Comparison of ENCODE assay signal across 22 cellular contexts in the genomic region with DNA sequence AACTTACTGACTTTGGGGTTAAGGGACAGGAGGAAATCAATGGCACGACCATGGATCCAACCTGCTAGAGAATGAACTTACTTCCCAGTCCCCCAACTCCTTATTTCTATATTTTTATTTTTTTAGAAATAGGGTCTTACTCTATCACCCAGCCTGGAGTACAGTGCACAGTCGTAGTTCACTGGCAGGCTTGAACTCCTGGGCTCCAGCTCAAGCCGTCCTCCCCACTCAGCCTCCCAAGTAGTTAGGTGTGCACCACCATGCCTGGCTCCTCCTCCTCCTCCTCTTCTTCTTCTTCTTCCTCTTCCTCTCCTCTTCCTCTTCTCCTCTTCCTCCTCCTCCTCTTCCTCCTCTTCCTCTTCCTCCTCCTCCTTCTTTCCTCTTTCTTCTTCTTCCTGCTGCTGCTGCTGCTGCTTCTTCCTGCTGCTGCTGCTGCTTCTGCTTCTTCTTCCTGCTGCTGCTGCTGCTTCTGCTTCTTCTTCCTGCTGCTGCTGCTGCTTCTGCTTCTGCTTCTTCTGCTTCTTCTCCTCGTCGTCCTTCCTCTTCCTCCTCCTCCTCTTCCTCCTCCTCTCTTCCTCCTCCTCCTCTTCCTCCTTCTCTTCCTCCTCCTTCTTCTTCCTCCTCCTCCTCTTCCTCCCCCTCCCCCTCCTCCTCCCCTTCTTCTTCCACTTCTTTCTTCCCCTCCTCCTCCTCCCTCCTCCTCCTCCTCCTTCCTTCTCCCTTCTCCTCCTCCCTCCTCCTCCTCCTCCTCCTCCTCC.
DNase-seq lines count a peak whose midpoint lies in the region; ATAC-seq lines count a peak whose summit lies in the region.
"Had no signal": no experiment of that assay in that cellular context is flagged by ENCODE, and none has a peak within 500 bp of the region (broad histone marks: within the 10 kb centered on the region; RNA-seq: fewer than 3 reads in every experiment).

No MANE protein-coding gene starts in this region.

- H3K27me3 Mint-ChIP-seq in activated naive CD8-positive, alpha-beta T cell treated with anti-CD3 and anti-CD28 coated beads, Interleukin-2, amount 10 ng/mL, durations not matched to agents 7 days and 5 days: no peaks in the 10 kb centered on the region
- no peaks in the 10 kb centered on the region for H3K27me3 Mint-ChIP-seq in stimulated activated memory B cell treated with anti-CD40 and anti-IgM and Interleukin-4, amounts not matched to agents 10 μg/mL and 1 μg/mL and 100 μg/mL, for 72 hours
- H3K27me3 Mint-ChIP-seq: stimulated activated naive CD8-positive, alpha-beta T cell treated with anti-CD3 and anti-CD28 coated beads, Interleukin-15, amount 100 ng/mL, for 72 hours; type B pancreatic cell had no signal

- POLR2A ChIA-PET in activated naive CD8-positive, alpha-beta T cell treated with anti-CD3 and anti-CD28 coated beads, Interleukin-2, amount 10 ng/mL, durations not matched to agents 7 days and 5 days (lab: Charles Lee): interaction anchor here (0.7 kb wide), 1 partner anchor 50 kb away, joined by 3 read pairs; no protein-coding TSS in a partner anchor

- DNase-seq in SIG-M5 treated with dmso at 0.1 percent for 504 hours (lab: John Stamatoyannopoulos, UW; ENCODE audit: unreplicated experiment): peak; percentile 15
- DNase-seq in SIG-M5 (lab: John Stamatoyannopoulos, UW): no peak
- peak; percentile 17 for DNase-seq in MV-4-11 (lab: John Stamatoyannopoulos, UW)
- DNase-seq in activated naive CD8-positive, alpha-beta T cell treated with anti-CD3 and anti-CD28 coated beads, Interleukin-2, amount 10 ng/mL, durations not matched to agents 7 days and 5 days: no peak
- no peak for DNase-seq in UCSD-AML1 (lab: John Stamatoyannopoulos, UW; ENCODE audit: unreplicated experiment)
- DNase-seq in AG20443 (ENCODE audit: low spot score): no peak
- DNase-seq: activated CD4-positive, alpha-beta T cell treated with anti-CD3 and anti-CD28 coated beads, Interleukin-2, amount 50 U/mL, for 48 hours; activated T-cell treated with anti-CD3 and anti-CD28 coated beads, Interleukin-2, amount 50 U/mL, for 1 hour; brain microvascular endothelial cell; C1 segment of cervical spinal cord; foreskin fibroblast; HCEC 1CT; islet precursor cell; MG63; NCI-H187; NCI-H2227 treated with DMSO at 0.1 percent for 48 hours; pancreas; sigmoid colon; stimulated activated naive CD8-positive, alpha-beta T cell treated with anti-CD3 and anti-CD28 coated beads, Interleukin-15, amount 100 ng/mL, for 72 hours had no signal

- peaks cover 9% of the 10 kb centered on the region for H3K4me1 Mint-ChIP-seq in activated naive CD8-positive, alpha-beta T cell treated with anti-CD3 and anti-CD28 coated beads, Interleukin-2, amount 10 ng/mL, durations not matched to agents 7 days and 5 days
- H3K4me1 Mint-ChIP-seq in stimulated activated memory B cell treated with anti-CD40 and anti-IgM and Interleukin-4, amounts not matched to agents 10 μg/mL and 1 μg/mL and 100 μg/mL, for 72 hours: peaks cover 35% of the 10 kb centered on the region

- peaks cover 5% of the 10 kb centered on the region for H3K36me3 Mint-ChIP-seq in activated naive CD8-positive, alpha-beta T cell treated with anti-CD3 and anti-CD28 coated beads, Interleukin-2, amount 10 ng/mL, durations not matched to agents 7 days and 5 days
- peaks cover 6% of the 10 kb centered on the region for H3K36me3 Mint-ChIP-seq in stimulated activated memory B cell treated with anti-CD40 and anti-IgM and Interleukin-4, amounts not matched to agents 10 μg/mL and 1 μg/mL and 100 μg/mL, for 72 hours
- H3K36me3 Mint-ChIP-seq: type B pancreatic cell had no signal

- H3K27ac Mint-ChIP-seq in activated naive CD8-positive, alpha-beta T cell treated with anti-CD3 and anti-CD28 coated beads, Interleukin-2, amount 10 ng/mL, durations not matched to agents 7 days and 5 days: peak overlapping the region; percentile 62
- peak overlapping the region; percentile 74 for H3K27ac Mint-ChIP-seq in stimulated activated memory B cell treated with anti-CD40 and anti-IgM and Interleukin-4, amounts not matched to agents 10 μg/mL and 1 μg/mL and 100 μg/mL, for 72 hours
- H3K27ac Mint-ChIP-seq: type B pancreatic cell had no signal

- no peak for ATAC-seq in activated naive CD8-positive, alpha-beta T cell treated with anti-CD3 and anti-CD28 coated beads, Interleukin-2, amount 10 ng/mL, durations not matched to agents 7 days and 5 days (ENCODE audit: low read depth)
- ATAC-seq in stimulated activated memory B cell treated with anti-CD40 and anti-IgM and Interleukin-4, amounts not matched to agents 10 μg/mL and 1 μg/mL and 100 μg/mL, for 72 hours: no peak
- ATAC-seq in HG02610 (IDR thresholded peaks at IDR 0.05; ENCODE audit: unreplicated experiment): no peak
- ATAC-seq: pancreas; stimulated activated naive CD8-positive, alpha-beta T cell treated with anti-CD3 and anti-CD28 coated beads, Interleukin-15, amount 100 ng/mL, for 72 hours had no signal

- H3K9me3 Mint-ChIP-seq in activated naive CD8-positive, alpha-beta T cell treated with anti-CD3 and anti-CD28 coated beads, Interleukin-2, amount 10 ng/mL, durations not matched to agents 7 days and 5 days: no peaks in the 10 kb centered on the region
- peaks cover 8% of the 10 kb centered on the region for H3K9me3 Mint-ChIP-seq in stimulated activated memory B cell treated with anti-CD40 and anti-IgM and Interleukin-4, amounts not matched to agents 10 μg/mL and 1 μg/mL and 100 μg/mL, for 72 hours
- H3K9me3 Mint-ChIP-seq: stimulated activated naive CD8-positive, alpha-beta T cell treated with anti-CD3 and anti-CD28 coated beads, Interleukin-15, amount 100 ng/mL, for 72 hours; type B pancreatic cell had no signal

- H3K4me3 Mint-ChIP-seq in activated naive CD8-positive, alpha-beta T cell treated with anti-CD3 and anti-CD28 coated beads, Interleukin-2, amount 10 ng/mL, durations not matched to agents 7 days and 5 days: peak overlapping the region; percentile 46
- no peak overlapping the region for H3K4me3 Mint-ChIP-seq in stimulated activated memory B cell treated with anti-CD40 and anti-IgM and Interleukin-4, amounts not matched to agents 10 μg/mL and 1 μg/mL and 100 μg/mL, for 72 hours
- H3K4me3 Mint-ChIP-seq: type B pancreatic cell had no signal

Comparison
In these comparisons a context has a peak if more than half of its experiments do, and no peak if none do; other contexts are left out.
1. DNase-seq: peak in SIG-M5 treated with dmso at 0.1 percent for 504 hours (single experiment) and MV-4-11 (single experiment); none in SIG-M5 (single experiment), activated naive CD8-positive, alpha-beta T cell treated with anti-CD3 and anti-CD28 coated beads, Interleukin-2, amount 10 ng/mL, durations not matched to agents 7 days and 5 days (single experiment), UCSD-AML1 (single experiment) and AG20443 (single experiment).